1 cellular context compared by ENCODE assay signal in the genomic region with DNA sequence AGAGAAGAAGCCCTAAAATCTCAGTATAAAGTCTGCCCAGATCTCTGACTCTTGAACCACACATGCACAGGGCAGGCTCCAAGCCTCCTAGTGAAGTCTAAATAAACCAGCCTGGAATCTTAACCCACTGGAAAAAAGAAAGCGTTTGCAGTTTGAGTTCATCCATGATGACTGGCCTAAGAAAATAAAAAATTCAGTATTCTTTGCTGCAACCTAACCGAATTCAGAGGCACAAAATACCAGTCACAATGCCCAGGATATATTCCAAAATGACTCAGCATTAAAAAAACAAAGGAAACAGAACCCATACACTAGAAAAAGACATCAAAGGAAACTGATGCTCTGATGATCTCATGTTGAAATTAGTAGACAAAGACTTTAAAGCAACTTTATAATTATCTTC.
TF ChIP-seq lines count a peak whose summit lies in the region.

No MANE protein-coding gene starts in this region.

TF ChIP-seq in WTC11, 78 proteins besides CTCF, POLR2A, EP300 and RAD21 (continued from another document):
- TF ChIP-seq, protein P1, sequence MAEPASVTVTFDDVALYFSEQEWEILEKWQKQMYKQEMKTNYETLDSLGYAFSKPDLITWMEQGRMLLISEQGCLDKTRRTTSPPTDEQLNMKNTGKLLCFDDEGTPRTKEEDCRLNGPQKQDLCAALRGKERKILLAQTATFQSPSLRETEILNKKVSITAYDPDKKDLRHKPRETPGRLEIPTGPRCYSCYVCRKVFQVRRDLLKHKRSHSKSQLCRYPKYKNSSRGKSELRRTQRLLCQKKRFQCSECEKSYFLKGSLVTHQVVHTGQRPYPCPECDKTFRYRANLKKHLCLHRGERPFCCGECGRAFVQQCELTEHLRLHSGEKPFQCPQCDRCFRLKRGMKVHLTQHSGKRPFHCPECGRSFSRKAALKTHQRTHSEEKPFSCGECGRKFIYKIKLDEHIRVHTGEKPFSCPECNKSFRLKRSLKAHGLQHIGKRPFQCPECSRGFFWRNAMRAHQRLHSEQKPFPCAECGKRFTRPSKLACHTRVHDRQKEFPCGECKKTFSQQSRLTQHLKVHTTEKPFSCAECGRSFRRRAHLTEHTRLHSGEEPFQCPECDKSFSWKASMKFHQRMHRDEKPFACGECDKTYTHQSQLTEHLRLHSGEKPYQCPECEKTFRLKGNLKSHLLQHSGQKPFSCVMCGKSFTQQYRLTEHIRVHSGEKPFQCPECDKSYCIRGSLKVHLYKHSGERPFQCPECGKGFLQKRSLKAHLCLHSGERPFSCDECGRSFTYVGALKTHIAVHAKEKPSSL (CRISPR knock-in tag; conservative IDR thresholded peaks at IDR 0.05) = no peak
- TF ChIP-seq, protein P2, sequence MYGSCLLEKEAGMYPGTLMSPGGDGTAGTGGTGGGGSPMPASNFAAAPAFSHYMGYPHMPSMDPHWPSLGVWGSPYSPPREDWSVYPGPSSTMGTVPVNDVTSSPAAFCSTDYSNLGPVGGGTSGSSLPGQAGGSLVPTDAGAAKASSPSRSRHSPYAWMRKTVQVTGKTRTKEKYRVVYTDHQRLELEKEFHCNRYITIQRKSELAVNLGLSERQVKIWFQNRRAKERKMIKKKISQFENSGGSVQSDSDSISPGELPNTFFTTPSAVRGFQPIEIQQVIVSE (CRISPR knock-in tag; IDR thresholded peaks at IDR 0.05; ENCODE audit: borderline replicate concordance) = no peak
- TF ChIP-seq FOXK1 (CRISPR knock-in tag; IDR thresholded peaks at IDR 0.05) = no peak
- TF ChIP-seq, protein P3, sequence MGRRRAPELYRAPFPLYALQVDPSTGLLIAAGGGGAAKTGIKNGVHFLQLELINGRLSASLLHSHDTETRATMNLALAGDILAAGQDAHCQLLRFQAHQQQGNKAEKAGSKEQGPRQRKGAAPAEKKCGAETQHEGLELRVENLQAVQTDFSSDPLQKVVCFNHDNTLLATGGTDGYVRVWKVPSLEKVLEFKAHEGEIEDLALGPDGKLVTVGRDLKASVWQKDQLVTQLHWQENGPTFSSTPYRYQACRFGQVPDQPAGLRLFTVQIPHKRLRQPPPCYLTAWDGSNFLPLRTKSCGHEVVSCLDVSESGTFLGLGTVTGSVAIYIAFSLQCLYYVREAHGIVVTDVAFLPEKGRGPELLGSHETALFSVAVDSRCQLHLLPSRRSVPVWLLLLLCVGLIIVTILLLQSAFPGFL (CRISPR knock-in tag; IDR thresholded peaks at IDR 0.05; ENCODE audit: borderline replicate concordance) = no peak
